Comparison of ENCODE assay signal across 14 cellular contexts in the genomic region with DNA sequence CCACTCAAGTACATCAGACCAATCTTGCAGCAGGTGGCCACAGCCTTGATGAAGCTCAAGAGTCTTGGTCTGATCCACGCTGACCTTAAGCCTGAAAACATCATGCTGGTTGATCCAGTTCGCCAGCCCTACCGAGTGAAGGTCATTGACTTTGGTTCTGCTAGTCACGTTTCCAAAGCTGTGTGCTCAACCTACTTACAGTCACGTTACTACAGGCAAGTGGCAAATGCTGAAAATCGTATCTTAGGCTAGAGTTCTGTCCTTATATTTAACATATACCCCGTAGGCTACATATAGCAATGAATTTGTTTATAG. TPM values are rescaled to one million over a fixed set of nuclear protein-coding genes. Genes with fewer than 3 reads are reported as not detected.
DNase-seq lines count a peak whose midpoint lies in the region; ATAC-seq, FAIRE-seq and TF ChIP-seq lines count a peak whose summit lies in the region.
"Had no signal": no experiment of that assay in that cellular context is flagged by ENCODE, and none has a peak within 500 bp of the region (broad histone marks: within the 10 kb centered on the region; RNA-seq: fewer than 3 reads in every experiment).

No MANE protein-coding gene starts in this region.

- TF ChIP-seq POLR2A in gastrocnemius medialis (IDR thresholded peaks at IDR 0.05) = no peak

- peak overlapping the region; percentile 38 for H3K27ac Mint-ChIP-seq in activated CD4-positive, alpha-beta T cell treated with anti-CD3 and anti-CD28 coated beads, Interleukin-2, amount 10 ng/mL, durations not matched to agents 24 days and 14 days
- peak overlapping the region; percentile 96 for H3K27ac Mint-ChIP-seq in activated naive CD8-positive, alpha-beta T cell

- H3K36me3 ChIP-seq in KOPT-K1 (ENCODE audit: insufficient read depth, low read length) (peaks cover 47% of the 10 kb centered on the region), gastrocnemius medialis (peaks cover 0 to 24% of the 10 kb centered on the region in 2 donors)
- H3K36me3 ChIP-seq: prostate gland had no signal

- peaks cover 38 to 46% of the 10 kb centered on the region in 2 donors for H3K4me1 ChIP-seq in gastrocnemius medialis
- H3K4me1 ChIP-seq: A549, prostate gland had no signal

- peak overlapping the region; percentile 65 for H3K27ac ChIP-seq in KOPT-K1 (ENCODE audit: low read depth, low read length, poor library complexity, severe bottlenecking)
- peak overlapping the region; percentile 42 to 69 (median 53) for H3K27ac ChIP-seq in gastrocnemius medialis
- no peak overlapping the region for H3K27ac ChIP-seq in caudate nucleus (ENCODE audit: low read depth, low read length)
- H3K27ac ChIP-seq: A549, brain microvascular endothelial cell, prostate gland had no signal

- H3K4me3 Mint-ChIP-seq in activated CD4-positive, alpha-beta T cell treated with anti-CD3 and anti-CD28 coated beads, Interleukin-2, amount 10 ng/mL, durations not matched to agents 24 days and 14 days = peak overlapping the region; percentile 72
- peak overlapping the region; percentile 84 for H3K4me3 Mint-ChIP-seq in activated naive CD8-positive, alpha-beta T cell

- H3K27me3 ChIP-seq in gastrocnemius medialis = no peaks in the 10 kb centered on the region
- H3K27me3 ChIP-seq: brain microvascular endothelial cell had no signal

- intact Hi-C loops in activated CD4-positive, alpha-beta T cell treated with anti-CD3 and anti-CD28 coated beads, Interleukin-2, amount 10 ng/mL, durations not matched to agents 24 days and 14 days (cut with micrococcal nuclease) = no loop called here
- intact Hi-C loops in gastrocnemius medialis (cut with DNase I; ENCODE audit: low total_unique reads) = no loop called here

- H3K4me1 Mint-ChIP-seq in activated CD4-positive, alpha-beta T cell treated with anti-CD3 and anti-CD28 coated beads, Interleukin-2, amount 10 ng/mL, durations not matched to agents 24 days and 14 days = peaks cover 53% of the 10 kb centered on the region
- peaks cover 84% of the 10 kb centered on the region for H3K4me1 Mint-ChIP-seq in activated naive CD8-positive, alpha-beta T cell (ENCODE audit: low read depth)

- H3K36me3 Mint-ChIP-seq in activated CD4-positive, alpha-beta T cell treated with anti-CD3 and anti-CD28 coated beads, Interleukin-2, amount 10 ng/mL, durations not matched to agents 24 days and 14 days (ENCODE audit: low read depth) = peaks cover 54% of the 10 kb centered on the region
- H3K36me3 Mint-ChIP-seq in activated naive CD8-positive, alpha-beta T cell = peaks cover 23% of the 10 kb centered on the region

- in situ Hi-C loops in gastrocnemius medialis (cut with MboI; ENCODE audit: low sequenced_read_pairs in 4 of 4) = no loop called here

- FAIRE-seq in HTR-8/SVneo (lab: Jason Lieb, UNC) = no peak
- FAIRE-seq: A549 had no signal

- peak in 1 of 2 donors; percentile 40 for ATAC-seq in gastrocnemius medialis
- ATAC-seq: A549, PC-3 had no signal

- no peaks in the 10 kb centered on the region for H3K27me3 Mint-ChIP-seq in activated CD4-positive, alpha-beta T cell treated with anti-CD3 and anti-CD28 coated beads, Interleukin-2, amount 10 ng/mL, durations not matched to agents 24 days and 14 days
- no peaks in the 10 kb centered on the region for H3K27me3 Mint-ChIP-seq in activated naive CD8-positive, alpha-beta T cell

- DNase-seq in activated CD4-positive, alpha-beta T cell treated with anti-CD3 and anti-CD28 coated beads, Interleukin-2, amount 10 ng/mL, durations not matched to agents 24 days and 14 days = peak; percentile 60
- no peak for DNase-seq in activated CD4-positive, alpha-beta T cell treated with anti-CD3 and anti-CD28 coated beads, Interleukin-2, amount 50 U/mL, for 48 hours
- DNase-seq in gastrocnemius medialis (no peak), caudate nucleus (lab: John Stamatoyannopoulos, UW) (no peak), HTR-8/SVneo (ENCODE audit: insufficient read length, low spot score) (no peak), NCI-H1417 (lab: John Stamatoyannopoulos, UW) (no peak)
- DNase-seq: activated CD4-positive, CD25-positive, alpha-beta regulatory T cell; brain microvascular endothelial cell; NCI-H1694; PC-3 had no signal

- TF ChIP-seq CTCF in gastrocnemius medialis (IDR thresholded peaks at IDR 0.05 in 4 of 5, conservative IDR thresholded peaks at IDR 0.05 in 1 of 5) = no peak

- peaks cover 8% of the 10 kb centered on the region for H3K9me3 ChIP-seq in KOPT-K1 (ENCODE audit: insufficient read depth, low read length, poor library complexity, severe bottlenecking)
- H3K9me3 ChIP-seq in gastrocnemius medialis = no peaks in the 10 kb centered on the region
- H3K9me3 ChIP-seq: prostate gland had no signal

- H3K9me3 Mint-ChIP-seq in activated CD4-positive, alpha-beta T cell treated with anti-CD3 and anti-CD28 coated beads, Interleukin-2, amount 10 ng/mL, durations not matched to agents 24 days and 14 days = peaks cover 8% of the 10 kb centered on the region
- H3K9me3 Mint-ChIP-seq in activated naive CD8-positive, alpha-beta T cell (ENCODE audit: low read depth) = no peaks in the 10 kb centered on the region

- H3K4me3 ChIP-seq in gastrocnemius medialis = no peak overlapping the region
- H3K4me3 ChIP-seq: A549, prostate gland had no signal

RNA-seq across cellular contexts. Expression of gene HIPK1, which starts 12.1 kb away (rescaled TPM):
- 81.3 and 85.9 TPM in 2 replicates for total RNA-seq in activated CD4-positive, alpha-beta T cell treated with anti-CD3 and anti-CD28 coated beads, Interleukin-2, amount 10 ng/mL, durations not matched to agents 24 days and 14 days
- total RNA-seq in gastrocnemius medialis = 10 to 100 TPM; 54.4 to 67.6 (median 60.0) TPM

RNA-seq across cellular contexts. Expression of gene DCLRE1B, which starts 36.1 kb away (rescaled TPM):
- total RNA-seq in activated CD4-positive, alpha-beta T cell treated with anti-CD3 and anti-CD28 coated beads, Interleukin-2, amount 10 ng/mL, durations not matched to agents 24 days and 14 days = 21.5 and 22.5 TPM in 2 replicates
- total RNA-seq in gastrocnemius medialis = 1 to 10 TPM; 1.4 to 3.3 (median 1.7) TPM

RNA-seq across cellular contexts. Expression of gene AP4B1, which starts 36.6 kb away (rescaled TPM):
- total RNA-seq in activated CD4-positive, alpha-beta T cell treated with anti-CD3 and anti-CD28 coated beads, Interleukin-2, amount 10 ng/mL, durations not matched to agents 24 days and 14 days = 41.7 and 42.3 TPM in 2 replicates
- 10 to 100 TPM in 1 of 4 donors, 1 to 10 TPM in 3; 6.5 to 11.2 (median 8.4) TPM for total RNA-seq in gastrocnemius medialis

RNA-seq across cellular contexts. Expression of gene OLFML3, which starts 38.1 kb away (rescaled TPM):
- 0.09 TPM in 1 of 2 replicates, not detected in the other for total RNA-seq in activated CD4-positive, alpha-beta T cell treated with anti-CD3 and anti-CD28 coated beads, Interleukin-2, amount 10 ng/mL, durations not matched to agents 24 days and 14 days
- total RNA-seq in gastrocnemius medialis = 10 to 100 TPM in 3 of 4 donors, 1 to 10 TPM in 1; 5.9 to 17.1 (median 14.0) TPM

RNA-seq across cellular contexts. Expression of gene BCL2L15, which starts 53.8 kb away (rescaled TPM):
- 0.40 and 1.0 TPM in 2 replicates for total RNA-seq in activated CD4-positive, alpha-beta T cell treated with anti-CD3 and anti-CD28 coated beads, Interleukin-2, amount 10 ng/mL, durations not matched to agents 24 days and 14 days
- under 1 TPM in 1 of 4 donors, not detected in 3; 0.32 TPM for total RNA-seq in gastrocnemius medialis
